ENCODE assay signal across 20 cellular contexts in the genomic region with DNA sequence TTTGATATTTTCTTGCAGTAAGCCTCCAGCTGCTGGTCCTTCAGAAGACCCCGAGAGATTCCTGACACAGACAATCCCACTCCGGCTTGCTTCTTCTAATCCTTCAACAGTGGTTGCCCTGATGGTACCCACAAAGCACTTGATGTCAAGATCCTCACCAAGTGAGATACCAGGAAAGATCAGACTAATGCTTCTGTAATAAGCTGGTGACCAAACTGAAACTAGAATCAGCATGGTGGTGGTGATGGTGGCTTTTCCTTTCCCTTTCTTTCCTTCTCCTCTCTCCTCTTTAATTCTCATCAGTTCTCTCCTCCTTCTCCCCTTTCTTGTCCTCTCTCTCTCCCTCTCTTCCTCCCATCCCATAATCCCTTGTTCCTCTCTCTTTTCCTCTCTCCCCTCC. TPM values are rescaled to one million over a fixed set of nuclear protein-coding genes. Genes with fewer than 3 reads are reported as not detected.
A peak's percentile ranks its signal among the peaks of the same experiment; 100 is the strongest.
DNase-seq lines count a peak whose midpoint lies in the region; ATAC-seq, FAIRE-seq and TF ChIP-seq lines count a peak whose summit lies in the region.
"Had no signal": no experiment of that assay in that cellular context is flagged by ENCODE, and none has a peak within 500 bp of the region (broad histone marks: within the 10 kb centered on the region; RNA-seq: fewer than 3 reads in every experiment).

No MANE protein-coding gene starts in this region.

- H3K27me3 ChIP-seq in GM12878 (replicated peaks in 1 of 2; ENCODE audit: control insufficient read depth in 2 of 2, insufficient read depth in 2 of 2, low read length in 1 of 2), result no peaks in the 10 kb centered on the region; a peak in 1 of 4 replicates
- no peaks in the 10 kb centered on the region for H3K27me3 ChIP-seq in osteoblast (ENCODE audit: insufficient read depth, low read length)
- H3K27me3 ChIP-seq in gastroesophageal sphincter, result peaks cover 5% of the 10 kb centered on the region
- H3K27me3 ChIP-seq: BLaER1 treated with 17β-estradiol and CSF1 and Interleukin-3, amounts not matched to agents 10 nM and 100 nM had no signal

- no peak overlapping the region for H3K4me3 ChIP-seq in GM12878
- H3K4me3 ChIP-seq in osteoblast (ENCODE audit: insufficient read depth, low read length), result no peak overlapping the region
- no peak overlapping the region for H3K4me3 ChIP-seq in gastroesophageal sphincter
- H3K4me3 ChIP-seq: BLaER1 treated with 17β-estradiol and CSF1 and Interleukin-3, amounts not matched to agents 10 nM and 100 nM; HAP-1 had no signal

- H3K9ac ChIP-seq in GM12878 (ENCODE audit: control insufficient read depth, insufficient read depth, low read length), result no peak overlapping the region
- H3K9ac ChIP-seq: BLaER1 treated with 17β-estradiol and CSF1 and Interleukin-3, amounts not matched to agents 10 nM and 100 nM; KMS-11 had no signal

- H3K4me1 ChIP-seq in GM12878 (ENCODE audit: control insufficient read depth, insufficient read depth, low read length) (no peaks in the 10 kb centered on the region), osteoblast (ENCODE audit: insufficient read depth, low read length) (no peaks in the 10 kb centered on the region), gastroesophageal sphincter (no peaks in the 10 kb centered on the region)
- H3K4me1 ChIP-seq: BLaER1 treated with 17β-estradiol and CSF1 and Interleukin-3, amounts not matched to agents 10 nM and 100 nM; HAP-1 had no signal

- ATAC-seq in GM18502 (IDR thresholded peaks at IDR 0.05; ENCODE audit: poor library complexity, unreplicated experiment), result peak; percentile 51
- ATAC-seq in GM12878, result peak; percentile 34; the same call in 1 of the 3 replicates
- no peak for ATAC-seq in gastroesophageal sphincter
- ATAC-seq in HG02938 (IDR thresholded peaks at IDR 0.05; ENCODE audit: unreplicated experiment), result no peak

- intact Hi-C loops in GM12878 (cut with micrococcal nuclease; ENCODE audit: unreplicated experiment), result no loop called here

- H3K4me2 ChIP-seq in GM12878 (ENCODE audit: control insufficient read depth, insufficient read depth) (no peak overlapping the region), osteoblast (ENCODE audit: insufficient read depth, low read length) (no peak overlapping the region)
- H3K4me2 ChIP-seq: BLaER1 treated with 17β-estradiol and CSF1 and Interleukin-3, amounts not matched to agents 10 nM and 100 nM; KMS-11 had no signal

- no peaks in the 10 kb centered on the region for H3K36me3 Mint-ChIP-seq in HFFc6 (ENCODE audit: low read depth)
- H3K36me3 Mint-ChIP-seq: CD4-positive, CD25-positive, alpha-beta regulatory T cell had no signal

- DNase-seq in HFFc6, result no peak
- DNase-seq in GM12878 (ENCODE audit: low read depth, low spot score), result no peak
- no peak for DNase-seq in osteoblast (ENCODE audit: insufficient read length, low spot score, missing footprints)
- no peak for DNase-seq in cerebellar cortex (ENCODE audit: low spot score)
- DNase-seq: CD4-positive, CD25-positive, alpha-beta regulatory T cell; CD8-positive, alpha-beta memory T cell; COR-L47; DMS 273 treated with DMSO at 0.1 percent for 48 hours; DMS53; DND-41; EL had no signal

- H3K4me1 Mint-ChIP-seq in HFFc6 (ENCODE audit: low read depth), result no peaks in the 10 kb centered on the region
- H3K4me1 Mint-ChIP-seq: B cell; CD4-positive, CD25-positive, alpha-beta regulatory T cell; CD8-positive, alpha-beta memory T cell had no signal

- SMC1A ChIA-PET in GM12878 (lab: Charles Lee; ENCODE audit: uncharacterized antibody, unreplicated experiment), result interaction anchor here (0.6 to 1.2 kb wide), 4 partner anchors 10 to 452 kb away, joined by 3 to 5 read pairs (median 4); no protein-coding TSS in a partner anchor

- no peaks in the 10 kb centered on the region for H3K36me3 ChIP-seq in GM12878 (ENCODE audit: control insufficient read depth in 2 of 2, insufficient read depth in 2 of 2, low read length in 1 of 2)
- no peaks in the 10 kb centered on the region for H3K36me3 ChIP-seq in osteoblast (ENCODE audit: insufficient read depth, low read length)
- H3K36me3 ChIP-seq in gastroesophageal sphincter, result no peaks in the 10 kb centered on the region
- H3K36me3 ChIP-seq: BLaER1 treated with 17β-estradiol and CSF1 and Interleukin-3, amounts not matched to agents 10 nM and 100 nM; HAP-1 had no signal

- peak overlapping the region; percentile 26; the same call in 1 of the 2 replicates for H3K4me3 Mint-ChIP-seq in HFFc6
- H3K4me3 Mint-ChIP-seq: B cell; CD8-positive, alpha-beta memory T cell had no signal

- TF ChIP-seq POLR2A in GM12878 (IDR thresholded peaks at IDR 0.05; ENCODE audit: low read depth, low read length) (no peak), gastroesophageal sphincter (IDR thresholded peaks at IDR 0.05) (no peak)

- no TSS peak for BruUV-seq in GM12878 (replicated peaks; lab: Mats Ljungman, UMichigan)

- no peaks in the 10 kb centered on the region for H4K20me1 ChIP-seq in GM12878 (ENCODE audit: control insufficient read depth, insufficient read depth)
- no peaks in the 10 kb centered on the region for H4K20me1 ChIP-seq in osteoblast (ENCODE audit: insufficient read depth, low read length)
- H4K20me1 ChIP-seq: BLaER1 treated with 17β-estradiol and CSF1 and Interleukin-3, amounts not matched to agents 10 nM and 100 nM had no signal

- TF ChIP-seq CTCF in HFFc6 (IDR thresholded peaks at IDR 0.05) (no peak), GM12878 (IDR thresholded peaks at IDR 0.05 in 2 of 3, conservative IDR thresholded peaks at IDR 0.05 in 1 of 3; ENCODE audit: control insufficient read depth in 2 of 3, extremely low read depth in 1 of 3, insufficient read depth in 1 of 3, low read depth in 3 of 3, low read length in 3 of 3) (no peak), osteoblast (IDR thresholded peaks at IDR 0.05; ENCODE audit: extremely low read depth, low read depth, low read length) (no peak), gastroesophageal sphincter (IDR thresholded peaks at IDR 0.05) (no peak)

- H3K27ac ChIP-seq in GM12878 (ENCODE audit: control insufficient read depth, insufficient read depth) (no peak overlapping the region), osteoblast (ENCODE audit: low read depth, low read length) (no peak overlapping the region), gastroesophageal sphincter (no peak overlapping the region)
- H3K27ac ChIP-seq: BLaER1 treated with 17β-estradiol and CSF1 and Interleukin-3, amounts not matched to agents 10 nM and 100 nM; KMS-11 had no signal

- POLR2A ChIA-PET in GM12878 (lab: Charles Lee), result no interaction called here

- H3K79me2 ChIP-seq in GM12878 (ENCODE audit: control insufficient read depth, insufficient read depth, low read length) (no peaks in the 10 kb centered on the region), osteoblast (ENCODE audit: insufficient read depth, low read length) (no peaks in the 10 kb centered on the region)

- H3K9me3 ChIP-seq in GM12878 (replicated peaks; ENCODE audit: control insufficient read depth, insufficient read depth, low read length) (no peaks in the 10 kb centered on the region; the same call in 2 of the 3 replicates), osteoblast (ENCODE audit: low read depth, low read length) (no peaks in the 10 kb centered on the region), gastroesophageal sphincter (no peaks in the 10 kb centered on the region)
- H3K9me3 ChIP-seq: BLaER1 treated with 17β-estradiol and CSF1 and Interleukin-3, amounts not matched to agents 10 nM and 100 nM; HAP-1 had no signal

- H3K27ac Mint-ChIP-seq in HFFc6, result no peak overlapping the region
- H3K27ac Mint-ChIP-seq: B cell; CD4-positive, CD25-positive, alpha-beta regulatory T cell; CD8-positive, alpha-beta memory T cell had no signal

- RAD21 ChIA-PET in GM12878 (lab: Charles Lee; ENCODE audit: unreplicated experiment), result interaction anchor here (0.6 to 1.3 kb wide), 2 partner anchors 34 to 481 kb away, joined by 3 to 5 read pairs; no protein-coding TSS in a partner anchor

- no peak for TF ChIP-seq EP300 in GM12878 (IDR thresholded peaks at IDR 0.05; ENCODE audit: borderline replicate concordance in 1 of 2, control insufficient read depth in 1 of 2, low read depth in 2 of 2, low read length in 2 of 2)
- no peak for TF ChIP-seq EP300 in gastroesophageal sphincter (IDR thresholded peaks at IDR 0.05)

- 96% methylated on average over 2 of the region's 2 CpGs for WGBS in GM12878 (ENCODE audit: insufficient coverage, insufficient replicate concordance, low lambda C conversion rate, missing lambda C conversion rate)
- 100% methylated on average over 1 of the region's 2 CpGs; no CpG with 5 or more reads in 1 of the 2 donors for WGBS in gastroesophageal sphincter (ENCODE audit: low coverage in 1 of 2), 2 donors

- in situ Hi-C loops in GM12878 (cut with MboI), result no loop called here

- peaks cover 12% of the 10 kb centered on the region for H3K27me3 Mint-ChIP-seq in HFFc6 (ENCODE audit: insufficient read depth)

- no peaks in the 10 kb centered on the region for H3K9me3 Mint-ChIP-seq in HFFc6
- H3K9me3 Mint-ChIP-seq: CD8-positive, alpha-beta memory T cell had no signal

- H2AFZ ChIP-seq in GM12878 (ENCODE audit: control insufficient read depth, low read depth, low read length), result no peak overlapping the region
- H2AFZ ChIP-seq in osteoblast (ENCODE audit: low read length), result peak overlapping the region; percentile 54

- no peak for FAIRE-seq in GM12878 (lab: Jason Lieb, UNC)
- FAIRE-seq: GM12891, H1 had no signal

- CTCF ChIA-PET in GM12878 (lab: Yijun Ruan, JAX), result interaction anchor here (0.9 to 1.6 kb wide), 4 partner anchors 11 to 47 kb away, joined by 3 to 5 read pairs (median 4); no protein-coding TSS in a partner anchor

- TF ChIP-seq RAD21 in GM12878 (IDR thresholded peaks at IDR 0.05; ENCODE audit: insufficient read depth, low read depth, low read length), result no peak

RNA-seq across cellular contexts. Expression of a gene that starts 25.8 kb away (rescaled TPM):
- 1 to 10 TPM; 6.6 to 8.1 (median 7.1) TPM for total RNA-seq in HFFc6 (2021; fragmentation: NEBNext Ultra II Directional; extraction: Animal tissue kit (Norgen Biotek cat#: 25700))
- total RNA-seq in GM12878 (2013; cell fraction: nucleolus; rRNA removed), result 71.6 and 76.7 TPM in 2 replicates
- 12.6 and 15.5 TPM in 2 replicates for total RNA-seq in GM12878 (2014; rRNA removed)
- total RNA-seq in GM12878 (2014; rRNA removed; fragmentation: Illumina TruSeq; extraction: Trizol), result 11.6 and 12.6 TPM in 2 replicates
- total RNA-seq in GM12878 (2021), result 11.4 and 11.8 TPM in 2 replicates
- 2.9 TPM for polyA plus RNA-seq in GM12878 (2011; ENCODE audit: low read depth)
- 18.6 and 32.6 TPM in 2 replicates for polyA plus RNA-seq in GM12878 (2011; rRNA removed)
- polyA plus RNA-seq in GM12878 (2011; cell fraction: cytosol; rRNA removed), result 4.2 and 4.7 TPM in 2 replicates
- polyA plus RNA-seq in GM12878 (2011; cell fraction: nucleus; rRNA removed), result 13.2 and 15.8 TPM in 2 replicates
- 5.9 and 6.3 TPM in 2 replicates for polyA plus RNA-seq in GM12878 (2012)
- polyA plus RNA-seq in GM12878 (2014; fragmentation: Illumina TruSeq; extraction: Trizol), result 13.0 and 16.4 TPM in 2 replicates
- polyA plus RNA-seq in GM12878 (2014; fragmentation: Nextera tagmentation; extraction: Ambion mirVana), result 1 to 10 TPM; 4.0 to 7.1 TPM
- polyA plus RNA-seq in GM12878 (2014; rRNA removed), result 6.4 and 10.0 TPM in 2 replicates
- polyA plus RNA-seq in GM12878 (2016; fragmentation: Nextera tagmentation; extraction: Ambion mirVana), result 1 to 10 TPM; 5.0 to 7.5 TPM
- 9.6 and 13.2 TPM in 2 replicates for polyA minus RNA-seq in GM12878 (2011; rRNA and poly(A)+ RNA removed)
- polyA minus RNA-seq in GM12878 (2011; cell fraction: cytosol; rRNA and poly(A)+ RNA removed), result 6.3 and 17.9 TPM in 2 replicates
- polyA minus RNA-seq in GM12878 (2011; cell fraction: nucleus; rRNA and poly(A)+ RNA removed), result 24.8 and 39.3 TPM in 2 replicates
- 19.4 and 20.6 TPM in 2 replicates for total RNA-seq in osteoblast
- total RNA-seq in gastroesophageal sphincter, result 10 to 100 TPM; 18.3 to 31.3 (median 23.7) TPM

Comparison
In these comparisons a context has a peak if more than half of its experiments do, and no peak if none do; other contexts are left out.
1. ATAC-seq: peak in GM18502 (single experiment) and GM12878 (single experiment); none in gastroesophageal sphincter (single experiment) and HG02938 (single experiment).